ENCODE assay signal across 8 cellular contexts in the genomic region with DNA sequence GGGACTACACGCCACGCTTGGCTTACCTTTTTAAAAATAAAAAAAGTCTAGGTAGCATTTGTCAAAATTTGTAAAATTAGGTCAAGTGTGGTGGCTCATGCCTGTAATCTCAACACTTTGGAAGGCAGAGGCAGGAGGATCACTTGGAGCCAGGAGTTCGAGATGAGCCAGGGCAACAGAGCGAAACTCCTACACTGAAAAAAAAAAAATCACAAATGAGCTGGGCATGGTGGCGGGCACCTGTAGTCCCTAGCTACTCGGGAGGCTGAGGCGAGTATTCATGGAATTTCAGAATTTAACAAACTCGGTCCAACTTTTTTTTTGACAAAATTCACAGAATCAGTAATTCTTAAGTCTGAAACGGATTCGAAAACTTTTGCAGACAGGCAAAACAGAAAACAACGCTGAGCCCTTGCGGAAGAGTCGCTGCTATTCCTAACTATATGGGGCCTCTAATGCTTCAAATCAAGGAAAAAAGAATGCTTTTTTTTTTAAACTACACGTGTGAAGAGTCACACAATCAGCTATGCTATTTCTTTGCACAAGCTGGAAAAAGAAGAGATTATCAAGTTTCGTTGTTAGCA.
DNase-seq lines count a peak whose midpoint lies in the region; ATAC-seq and TF ChIP-seq lines count a peak whose summit lies in the region.

No MANE protein-coding gene starts in this region.

- CTCF ChIA-PET in activated CD8-positive, alpha-beta T cell treated with anti-CD3 and anti-CD28 coated beads for 36 hours (lab: Charles Lee) = interaction anchor here (1.0 to 2.0 kb wide), 3 partner anchors 10 to 17 kb away, joined by 3 to 20 read pairs (median 4); no protein-coding TSS in a partner anchor

- no peak for TF ChIP-seq CTCF in HFF-Myc (IDR thresholded peaks at IDR 0.05; ENCODE audit: low read depth, low read length, missing control alignments)
- no peak for TF ChIP-seq CTCF in activated CD8-positive, alpha-beta T cell treated with anti-CD3 and anti-CD28 coated beads for 36 hours (IDR thresholded peaks at IDR 0.05)

- no peaks in the 10 kb centered on the region for H3K36me3 Mint-ChIP-seq in activated CD8-positive, alpha-beta T cell treated with anti-CD3 and anti-CD28 coated beads for 36 hours (ENCODE audit: low read depth)
- H3K36me3 Mint-ChIP-seq in stimulated activated effector memory CD8-positive, alpha-beta T cell treated with anti-CD3 and anti-CD28 coated beads, Interleukin-12 subunit alpha, Interleukin-12 subunit beta, amount 100 ng/mL, for 72 hours = peaks cover 24% of the 10 kb centered on the region

- DNase-seq in HFF-Myc (ENCODE audit: extremely low read depth, low read depth) (no peak), NCI-H1417 (lab: John Stamatoyannopoulos, UW) (no peak)
- DNase-seq in activated CD8-positive, alpha-beta T cell treated with anti-CD3 and anti-CD28 coated beads for 36 hours = no peak
- DNase-seq in stimulated activated effector memory CD8-positive, alpha-beta T cell treated with anti-CD3 and anti-CD28 coated beads, Interleukin-12 subunit alpha, Interleukin-12 subunit beta, amount 100 ng/mL, for 72 hours (ENCODE audit: low spot score in 2 of 2) = no peak
- no peak for DNase-seq in stimulated activated naive CD4-positive, alpha-beta T cell (lab: John Stamatoyannopoulos, UW)

- H3K27ac Mint-ChIP-seq in activated CD8-positive, alpha-beta T cell treated with anti-CD3 and anti-CD28 coated beads for 36 hours = peak overlapping the region; percentile 85
- peak overlapping the region; percentile 87 for H3K27ac Mint-ChIP-seq in stimulated activated effector memory CD8-positive, alpha-beta T cell treated with anti-CD3 and anti-CD28 coated beads, Interleukin-12 subunit alpha, Interleukin-12 subunit beta, amount 100 ng/mL, for 72 hours

- no peak for ATAC-seq in activated CD8-positive, alpha-beta T cell treated with anti-CD3 and anti-CD28 coated beads for 36 hours
- no peak for ATAC-seq in stimulated activated effector memory CD8-positive, alpha-beta T cell treated with anti-CD3 and anti-CD28 coated beads, Interleukin-12 subunit alpha, Interleukin-12 subunit beta, amount 100 ng/mL, for 72 hours
- ATAC-seq in HG03175 (IDR thresholded peaks at IDR 0.05; ENCODE audit: unreplicated experiment) (no peak), GM18909 (IDR thresholded peaks at IDR 0.05; ENCODE audit: poor library complexity, unreplicated experiment) (no peak)

- H3K9me3 Mint-ChIP-seq in activated CD8-positive, alpha-beta T cell treated with anti-CD3 and anti-CD28 coated beads for 36 hours = no peaks in the 10 kb centered on the region
- H3K9me3 Mint-ChIP-seq in stimulated activated effector memory CD8-positive, alpha-beta T cell treated with anti-CD3 and anti-CD28 coated beads, Interleukin-12 subunit alpha, Interleukin-12 subunit beta, amount 100 ng/mL, for 72 hours = no peaks in the 10 kb centered on the region

- intact Hi-C loops in activated CD8-positive, alpha-beta T cell treated with anti-CD3 and anti-CD28 coated beads for 36 hours (cut with micrococcal nuclease) = no loop called here

- POLR2A ChIA-PET in activated CD8-positive, alpha-beta T cell treated with anti-CD3 and anti-CD28 coated beads for 36 hours (lab: Charles Lee) = interaction anchor here (1.0 to 1.2 kb wide), 2 partner anchors 19 to 25 kb away, joined by 3 read pairs; no protein-coding TSS in a partner anchor

- no peaks in the 10 kb centered on the region for H3K27me3 Mint-ChIP-seq in activated CD8-positive, alpha-beta T cell treated with anti-CD3 and anti-CD28 coated beads for 36 hours

- H3K4me3 Mint-ChIP-seq in activated CD8-positive, alpha-beta T cell treated with anti-CD3 and anti-CD28 coated beads for 36 hours = peak overlapping the region; percentile 84
- H3K4me3 Mint-ChIP-seq in stimulated activated effector memory CD8-positive, alpha-beta T cell treated with anti-CD3 and anti-CD28 coated beads, Interleukin-12 subunit alpha, Interleukin-12 subunit beta, amount 100 ng/mL, for 72 hours = peak overlapping the region; percentile 85

- H3K4me3 ChIP-seq in HFF-Myc (replicated peaks; ENCODE audit: low read depth, low read length) = peak overlapping the region; percentile 61
- H3K4me3 ChIP-seq in iPS-11a (ENCODE audit: low read depth, low read length) = peak overlapping the region; percentile 57

- peaks cover 28% of the 10 kb centered on the region for H3K4me1 Mint-ChIP-seq in activated CD8-positive, alpha-beta T cell treated with anti-CD3 and anti-CD28 coated beads for 36 hours (ENCODE audit: low read depth)
- peaks cover 22% of the 10 kb centered on the region for H3K4me1 Mint-ChIP-seq in stimulated activated effector memory CD8-positive, alpha-beta T cell treated with anti-CD3 and anti-CD28 coated beads, Interleukin-12 subunit alpha, Interleukin-12 subunit beta, amount 100 ng/mL, for 72 hours
